ENCODE assay signal across 8 cellular contexts in genomic region chr19:21587117-21587461, GRCh38.
DNase-seq lines count a peak whose midpoint lies in the region; ATAC-seq and TF ChIP-seq lines count a peak whose summit lies in the region.

No MANE protein-coding gene starts in this region.

- intact Hi-C loops in activated naive CD4-positive, alpha-beta T cell treated with anti-CD3 and anti-CD28 coated beads for 36 hours (cut with micrococcal nuclease) = no loop called here
- intact Hi-C loops in esophagus squamous epithelium (cut with DNase I) = no loop called here

- H3K9me3 ChIP-seq in esophagus squamous epithelium = peaks cover 0 to 37% (median 0%) of the 10 kb centered on the region in 3 donors

- WGBS in esophagus squamous epithelium, 2 donors = 33 to 40% methylated on average over 1 to 2 of the region's 12 CpGs
- WGBS in urinary bladder = 37% methylated on average over 12 of the region's 12 CpGs

- ATAC-seq in HG02973 (IDR thresholded peaks at IDR 0.05; ENCODE audit: unreplicated experiment) = no peak
- ATAC-seq in GM19463 (IDR thresholded peaks at IDR 0.05; ENCODE audit: unreplicated experiment) = no peak

- H3K9me3 Mint-ChIP-seq in activated naive CD4-positive, alpha-beta T cell treated with anti-CD3 and anti-CD28 coated beads for 36 hours = no peaks in the 10 kb centered on the region
- peaks cover 34% of the 10 kb centered on the region for H3K9me3 Mint-ChIP-seq in nephron

- H3K4me3 ChIP-seq in esophagus squamous epithelium (peak overlapping the region; percentile 44 to 68 (median 56)), urinary bladder (ENCODE audit: low read depth, low read length) (peak overlapping the region; percentile 52)

- H3K4me1 Mint-ChIP-seq in activated naive CD4-positive, alpha-beta T cell treated with anti-CD3 and anti-CD28 coated beads for 36 hours (ENCODE audit: low read depth) = peaks cover 15% of the 10 kb centered on the region
- no peaks in the 10 kb centered on the region for H3K4me1 Mint-ChIP-seq in nephron

- no peaks in the 10 kb centered on the region for H3K36me3 ChIP-seq in esophagus squamous epithelium
- H3K36me3 ChIP-seq in urinary bladder (ENCODE audit: insufficient read depth) = no peaks in the 10 kb centered on the region

- CTCF ChIA-PET in activated naive CD4-positive, alpha-beta T cell treated with anti-CD3 and anti-CD28 coated beads for 36 hours (lab: Charles Lee) = no interaction called here

- no peak overlapping the region for H3K27ac Mint-ChIP-seq in activated naive CD4-positive, alpha-beta T cell treated with anti-CD3 and anti-CD28 coated beads for 36 hours
- H3K27ac Mint-ChIP-seq in nephron = peak overlapping the region in 1 of 3 experiments; percentile 69

- H3K4me1 ChIP-seq in esophagus squamous epithelium = peaks cover 4 to 18% (median 13%) of the 10 kb centered on the region in 3 donors
- no peaks in the 10 kb centered on the region for H3K4me1 ChIP-seq in urinary bladder (ENCODE audit: insufficient read depth)

- H3K27ac ChIP-seq in esophagus squamous epithelium (peak overlapping the region in 1 of 4 donors; percentile 79), urinary bladder (ENCODE audit: low read depth) (no peak overlapping the region)

- H3K4me3 Mint-ChIP-seq in activated naive CD4-positive, alpha-beta T cell treated with anti-CD3 and anti-CD28 coated beads for 36 hours = peak overlapping the region; percentile 72
- peak overlapping the region; percentile 77 to 82 (median 81) for H3K4me3 Mint-ChIP-seq in nephron

- peaks cover 0 to 35% (median 0%) of the 10 kb centered on the region in 4 donors for H3K27me3 ChIP-seq in esophagus squamous epithelium

- TF ChIP-seq CTCF in esophagus squamous epithelium (IDR thresholded peaks at IDR 0.05) (no peak), nephron (IDR thresholded peaks at IDR 0.05; ENCODE audit: unreplicated experiment in 3 of 3) (no peak)

- no peaks in the 10 kb centered on the region for H3K36me3 Mint-ChIP-seq in activated naive CD4-positive, alpha-beta T cell treated with anti-CD3 and anti-CD28 coated beads for 36 hours (ENCODE audit: low read depth)
- peaks cover 3% of the 10 kb centered on the region for H3K36me3 Mint-ChIP-seq in nephron (ENCODE audit: low read depth)

- TF ChIP-seq POLR2A in esophagus squamous epithelium (IDR thresholded peaks at IDR 0.05) = no peak

- no peak for DNase-seq in activated naive CD4-positive, alpha-beta T cell treated with anti-CD3 and anti-CD28 coated beads for 36 hours
- DNase-seq in activated naive CD4-positive, alpha-beta T cell treated with anti-CD3 and anti-CD28 coated beads, Interleukin-2, amount 50 U/mL, for 16 hours = no peak
- DNase-seq in esophagus squamous epithelium (lab: John Stamatoyannopoulos, UW) (no peak), NCI-H2107 (lab: John Stamatoyannopoulos, UW) (no peak)

- no peaks in the 10 kb centered on the region for H3K27me3 Mint-ChIP-seq in activated naive CD4-positive, alpha-beta T cell treated with anti-CD3 and anti-CD28 coated beads for 36 hours (ENCODE audit: low read depth)
- peaks cover 13% of the 10 kb centered on the region for H3K27me3 Mint-ChIP-seq in nephron (ENCODE audit: low read depth)
